2 cellular contexts compared by ENCODE assay signal in genomic region chr10:16440396-16441105, GRCh38.
TF ChIP-seq lines count a peak whose summit lies in the region.

No MANE protein-coding gene starts in this region.

TF ChIP-seq in liver, 16 proteins besides CTCF, POLR2A, EP300 and RAD21 (continued from another document):
- TF ChIP-seq, protein P1, sequence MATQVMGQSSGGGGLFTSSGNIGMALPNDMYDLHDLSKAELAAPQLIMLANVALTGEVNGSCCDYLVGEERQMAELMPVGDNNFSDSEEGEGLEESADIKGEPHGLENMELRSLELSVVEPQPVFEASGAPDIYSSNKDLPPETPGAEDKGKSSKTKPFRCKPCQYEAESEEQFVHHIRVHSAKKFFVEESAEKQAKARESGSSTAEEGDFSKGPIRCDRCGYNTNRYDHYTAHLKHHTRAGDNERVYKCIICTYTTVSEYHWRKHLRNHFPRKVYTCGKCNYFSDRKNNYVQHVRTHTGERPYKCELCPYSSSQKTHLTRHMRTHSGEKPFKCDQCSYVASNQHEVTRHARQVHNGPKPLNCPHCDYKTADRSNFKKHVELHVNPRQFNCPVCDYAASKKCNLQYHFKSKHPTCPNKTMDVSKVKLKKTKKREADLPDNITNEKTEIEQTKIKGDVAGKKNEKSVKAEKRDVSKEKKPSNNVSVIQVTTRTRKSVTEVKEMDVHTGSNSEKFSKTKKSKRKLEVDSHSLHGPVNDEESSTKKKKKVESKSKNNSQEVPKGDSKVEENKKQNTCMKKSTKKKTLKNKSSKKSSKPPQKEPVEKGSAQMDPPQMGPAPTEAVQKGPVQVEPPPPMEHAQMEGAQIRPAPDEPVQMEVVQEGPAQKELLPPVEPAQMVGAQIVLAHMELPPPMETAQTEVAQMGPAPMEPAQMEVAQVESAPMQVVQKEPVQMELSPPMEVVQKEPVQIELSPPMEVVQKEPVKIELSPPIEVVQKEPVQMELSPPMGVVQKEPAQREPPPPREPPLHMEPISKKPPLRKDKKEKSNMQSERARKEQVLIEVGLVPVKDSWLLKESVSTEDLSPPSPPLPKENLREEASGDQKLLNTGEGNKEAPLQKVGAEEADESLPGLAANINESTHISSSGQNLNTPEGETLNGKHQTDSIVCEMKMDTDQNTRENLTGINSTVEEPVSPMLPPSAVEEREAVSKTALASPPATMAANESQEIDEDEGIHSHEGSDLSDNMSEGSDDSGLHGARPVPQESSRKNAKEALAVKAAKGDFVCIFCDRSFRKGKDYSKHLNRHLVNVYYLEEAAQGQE (IDR thresholded peaks at IDR 0.05), result no peak
- TF ChIP-seq FOXA2 (IDR thresholded peaks at IDR 0.05), result no peak
- TF ChIP-seq HNF4A (conservative IDR thresholded peaks at IDR 0.05), result peak in 1 of 2 donors; percentile 36
- TF ChIP-seq TAF1 (conservative IDR thresholded peaks at IDR 0.05), result no peak
- TF ChIP-seq, protein P2, sequence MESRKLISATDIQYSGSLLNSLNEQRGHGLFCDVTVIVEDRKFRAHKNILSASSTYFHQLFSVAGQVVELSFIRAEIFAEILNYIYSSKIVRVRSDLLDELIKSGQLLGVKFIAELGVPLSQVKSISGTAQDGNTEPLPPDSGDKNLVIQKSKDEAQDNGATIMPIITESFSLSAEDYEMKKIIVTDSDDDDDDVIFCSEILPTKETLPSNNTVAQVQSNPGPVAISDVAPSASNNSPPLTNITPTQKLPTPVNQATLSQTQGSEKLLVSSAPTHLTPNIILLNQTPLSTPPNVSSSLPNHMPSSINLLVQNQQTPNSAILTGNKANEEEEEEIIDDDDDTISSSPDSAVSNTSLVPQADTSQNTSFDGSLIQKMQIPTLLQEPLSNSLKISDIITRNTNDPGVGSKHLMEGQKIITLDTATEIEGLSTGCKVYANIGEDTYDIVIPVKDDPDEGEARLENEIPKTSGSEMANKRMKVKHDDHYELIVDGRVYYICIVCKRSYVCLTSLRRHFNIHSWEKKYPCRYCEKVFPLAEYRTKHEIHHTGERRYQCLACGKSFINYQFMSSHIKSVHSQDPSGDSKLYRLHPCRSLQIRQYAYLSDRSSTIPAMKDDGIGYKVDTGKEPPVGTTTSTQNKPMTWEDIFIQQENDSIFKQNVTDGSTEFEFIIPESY (IDR thresholded peaks at IDR 0.05), result no peak
TF ChIP-seq in liver: peak in this region for 6.

TF ChIP-seq in HepG2, 621 proteins besides CTCF, POLR2A, EP300 and RAD21 (continued from another document):
- TF ChIP-seq SYNCRIP (IDR thresholded peaks at IDR 0.05; ENCODE audit: insufficient read depth, low read depth, low read length) (no peak), XRCC5 (optimal IDR thresholded peaks at IDR 0.05; ENCODE audit: low read length) (no peak), CBX5 (CRISPR knock-in tag; IDR thresholded peaks at IDR 0.05; ENCODE audit: borderline replicate concordance) (no peak), CSRNP1 (CRISPR knock-in tag; IDR thresholded peaks at IDR 0.05) (no peak), ZNF781 (CRISPR knock-in tag; IDR thresholded peaks at IDR 0.05; ENCODE audit: borderline replicate concordance, not compliant biosample characterization) (no peak), ZNF235 (CRISPR knock-in tag; IDR thresholded peaks at IDR 0.05; ENCODE audit: borderline replicate concordance) (no peak), ZNF264 (CRISPR knock-in tag; IDR thresholded peaks at IDR 0.05) (no peak), ZNF281 (CRISPR knock-in tag; IDR thresholded peaks at IDR 0.05; ENCODE audit: borderline replicate concordance) (no peak), IRF1 (CRISPR knock-in tag; IDR thresholded peaks at IDR 0.05; ENCODE audit: low read depth) (no peak)
